1 cellular context compared by ENCODE assay signal in the genomic region with DNA sequence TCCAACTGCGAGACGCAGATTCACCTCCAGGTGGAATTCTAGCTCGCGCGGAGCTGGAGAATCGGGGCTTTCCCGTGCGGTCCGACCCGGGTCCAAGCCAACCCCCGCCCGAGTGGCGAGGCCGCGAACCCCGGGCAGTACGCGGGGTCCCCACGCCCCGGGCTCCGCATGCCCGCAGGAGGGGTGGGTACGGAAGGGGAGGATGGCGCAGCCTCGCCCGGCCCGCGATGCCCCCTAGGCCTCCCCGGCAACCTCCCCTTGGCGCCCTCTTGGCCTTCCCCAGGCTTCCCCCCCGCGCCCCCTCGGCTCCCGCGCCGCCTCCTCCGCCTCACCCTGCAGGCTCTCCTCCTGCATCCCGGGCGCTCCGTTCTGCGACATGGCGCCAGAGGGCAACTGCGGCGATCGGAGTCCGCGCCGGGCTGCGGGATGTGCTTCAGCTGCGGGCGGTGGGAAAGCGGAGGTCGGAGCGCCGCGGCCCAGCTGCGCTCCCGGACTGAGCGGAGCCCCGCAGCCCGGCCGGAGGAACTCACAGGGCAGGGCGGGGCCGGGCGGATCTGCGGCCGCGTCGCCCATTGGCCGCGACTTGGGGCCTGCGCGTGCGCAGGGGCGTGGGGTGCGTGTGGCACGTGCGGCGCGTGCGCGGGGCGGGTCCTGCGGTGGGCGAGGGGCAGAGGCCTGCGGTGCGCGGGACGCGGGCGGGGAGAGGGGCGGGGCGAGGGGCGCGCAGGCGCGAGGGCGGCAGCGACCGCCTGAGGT.
TF ChIP-seq lines count a peak whose summit lies in the region.

A gene with protein sequence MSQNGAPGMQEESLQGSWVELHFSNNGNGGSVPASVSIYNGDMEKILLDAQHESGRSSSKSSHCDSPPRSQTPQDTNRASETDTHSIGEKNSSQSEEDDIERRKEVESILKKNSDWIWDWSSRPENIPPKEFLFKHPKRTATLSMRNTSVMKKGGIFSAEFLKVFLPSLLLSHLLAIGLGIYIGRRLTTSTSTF (minus strand): TSS at position 495 of the 756 bp plus-strand sequence. CDS start 117 bp downstream, at position 378.

TF ChIP-seq in K562, 482 proteins besides CTCF, POLR2A, EP300 and RAD21 (continued from another document):
- TF ChIP-seq, protein P1, sequence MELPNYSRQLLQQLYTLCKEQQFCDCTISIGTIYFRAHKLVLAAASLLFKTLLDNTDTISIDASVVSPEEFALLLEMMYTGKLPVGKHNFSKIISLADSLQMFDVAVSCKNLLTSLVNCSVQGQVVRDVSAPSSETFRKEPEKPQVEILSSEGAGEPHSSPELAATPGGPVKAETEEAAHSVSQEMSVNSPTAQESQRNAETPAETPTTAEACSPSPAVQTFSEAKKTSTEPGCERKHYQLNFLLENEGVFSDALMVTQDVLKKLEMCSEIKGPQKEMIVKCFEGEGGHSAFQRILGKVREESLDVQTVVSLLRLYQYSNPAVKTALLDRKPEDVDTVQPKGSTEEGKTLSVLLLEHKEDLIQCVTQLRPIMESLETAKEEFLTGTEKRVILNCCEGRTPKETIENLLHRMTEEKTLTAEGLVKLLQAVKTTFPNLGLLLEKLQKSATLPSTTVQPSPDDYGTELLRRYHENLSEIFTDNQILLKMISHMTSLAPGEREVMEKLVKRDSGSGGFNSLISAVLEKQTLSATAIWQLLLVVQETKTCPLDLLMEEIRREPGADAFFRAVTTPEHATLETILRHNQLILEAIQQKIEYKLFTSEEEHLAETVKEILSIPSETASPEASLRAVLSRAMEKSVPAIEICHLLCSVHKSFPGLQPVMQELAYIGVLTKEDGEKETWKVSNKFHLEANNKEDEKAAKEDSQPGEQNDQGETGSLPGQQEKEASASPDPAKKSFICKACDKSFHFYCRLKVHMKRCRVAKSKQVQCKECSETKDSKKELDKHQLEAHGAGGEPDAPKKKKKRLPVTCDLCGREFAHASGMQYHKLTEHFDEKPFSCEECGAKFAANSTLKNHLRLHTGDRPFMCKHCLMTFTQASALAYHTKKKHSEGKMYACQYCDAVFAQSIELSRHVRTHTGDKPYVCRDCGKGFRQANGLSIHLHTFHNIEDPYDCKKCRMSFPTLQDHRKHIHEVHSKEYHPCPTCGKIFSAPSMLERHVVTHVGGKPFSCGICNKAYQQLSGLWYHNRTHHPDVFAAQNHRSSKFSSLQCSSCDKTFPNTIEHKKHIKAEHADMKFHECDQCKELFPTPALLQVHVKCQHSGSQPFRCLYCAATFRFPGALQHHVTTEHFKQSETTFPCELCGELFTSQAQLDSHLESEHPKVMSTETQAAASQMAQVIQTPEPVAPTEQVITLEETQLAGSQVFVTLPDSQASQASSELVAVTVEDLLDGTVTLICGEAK (IDR thresholded peaks at IDR 0.05), result peak; percentile 10; the same call in 1 of the 2 replicates
- TF ChIP-seq, protein P1 (CRISPR knock-in tag; IDR thresholded peaks at IDR 0.05), result no peak
- TF ChIP-seq SMAD2 (IDR thresholded peaks at IDR 0.05; ENCODE audit: low read depth, low read length), result no peak
- 0 out of 4 replicates have a peak, but pooled peaks of 1 of the 2 experiments have one; percentile 5 for TF ChIP-seq RCOR1 (IDR thresholded peaks at IDR 0.05; ENCODE audit: borderline replicate concordance in 1 of 2, low read depth in 2 of 2, low read length in 2 of 2)
- TF ChIP-seq ZBTB7A (IDR thresholded peaks at IDR 0.05; ENCODE audit: borderline replicate concordance, control insufficient read depth, low read depth, low read length), result peak; percentile 8; the same call in 1 of the 2 replicates
- TF ChIP-seq TCF7 (IDR thresholded peaks at IDR 0.05; ENCODE audit: borderline replicate concordance), result no peak
- TF ChIP-seq ZNF174 (CRISPR knock-in tag; IDR thresholded peaks at IDR 0.05), result no peak
- TF ChIP-seq BACH1 (tag; IDR thresholded peaks at IDR 0.05), result no peak
- peak; percentile 69 for TF ChIP-seq ZFX (CRISPR knock-in tag; IDR thresholded peaks at IDR 0.05)
- TF ChIP-seq PHF8 (IDR thresholded peaks at IDR 0.05; ENCODE audit: borderline replicate concordance, low read length), result peak; percentile 54; the same call in 1 of the 2 replicates
- TF ChIP-seq CTBP1 (IDR thresholded peaks at IDR 0.05; ENCODE audit: borderline replicate concordance), result peak; percentile 93
- peak in 1 of 2 experiments; percentile 32; a peak in 1 of 4 replicates for TF ChIP-seq HDAC1 (IDR thresholded peaks at IDR 0.05)
- TF ChIP-seq RB1 (IDR thresholded peaks at IDR 0.05; ENCODE audit: low read depth), result peak; percentile 47; the same call in 1 of the 2 replicates
- peak; percentile 99 for TF ChIP-seq BHLHE40 (IDR thresholded peaks at IDR 0.05; ENCODE audit: low read length)
- 0 out of 4 replicates have a peak, but pooled peaks of 1 of the 2 experiments have one; percentile 48 for TF ChIP-seq NONO (IDR thresholded peaks at IDR 0.05; ENCODE audit: low read depth in 2 of 2, low read length in 1 of 2)
- no peak for TF ChIP-seq CAMTA2 (CRISPR knock-in tag; conservative IDR thresholded peaks at IDR 0.05)
- peak; percentile 96 for TF ChIP-seq CXXC5 (CRISPR knock-in tag; IDR thresholded peaks at IDR 0.05)
- peak; percentile 91 to 93 for TF ChIP-seq NRF1 (conservative IDR thresholded peaks at IDR 0.05 in 1 of 2, IDR thresholded peaks at IDR 0.05 in 1 of 2)
- TF ChIP-seq ZNF586 (CRISPR knock-in tag; conservative IDR thresholded peaks at IDR 0.05), result no peak
- TF ChIP-seq, protein P2, sequence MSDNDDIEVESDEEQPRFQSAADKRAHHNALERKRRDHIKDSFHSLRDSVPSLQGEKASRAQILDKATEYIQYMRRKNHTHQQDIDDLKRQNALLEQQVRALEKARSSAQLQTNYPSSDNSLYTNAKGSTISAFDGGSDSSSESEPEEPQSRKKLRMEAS (CRISPR knock-in tag; IDR thresholded peaks at IDR 0.05), result peak; percentile 66
- TF ChIP-seq GATAD2B (IDR thresholded peaks at IDR 0.05; ENCODE audit: borderline replicate concordance), result 0 out of 2 replicates have a peak, but pooled peaks have one; percentile 46
- TF ChIP-seq SOX6 (IDR thresholded peaks at IDR 0.05), result no peak
- TF ChIP-seq, protein P3, sequence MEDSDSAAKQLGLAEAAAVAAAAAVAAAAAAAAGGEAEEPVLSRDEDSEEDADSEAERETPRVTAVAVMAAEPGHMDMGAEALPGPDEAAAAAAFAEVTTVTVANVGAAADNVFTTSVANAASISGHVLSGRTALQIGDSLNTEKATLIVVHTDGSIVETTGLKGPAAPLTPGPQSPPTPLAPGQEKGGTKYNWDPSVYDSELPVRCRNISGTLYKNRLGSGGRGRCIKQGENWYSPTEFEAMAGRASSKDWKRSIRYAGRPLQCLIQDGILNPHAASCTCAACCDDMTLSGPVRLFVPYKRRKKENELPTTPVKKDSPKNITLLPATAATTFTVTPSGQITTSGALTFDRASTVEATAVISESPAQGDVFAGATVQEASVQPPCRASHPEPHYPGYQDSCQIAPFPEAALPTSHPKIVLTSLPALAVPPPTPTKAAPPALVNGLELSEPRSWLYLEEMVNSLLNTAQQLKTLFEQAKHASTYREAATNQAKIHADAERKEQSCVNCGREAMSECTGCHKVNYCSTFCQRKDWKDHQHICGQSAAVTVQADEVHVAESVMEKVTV (CRISPR knock-in tag; IDR thresholded peaks at IDR 0.05), result no peak
